ENCODE assay signal across 25 cellular contexts in genomic region chr12:75756771-75757170, GRCh38.
"Had no signal": no experiment of that assay in that cellular context is flagged by ENCODE, and none has a peak within 500 bp of the region (broad histone marks: within the 10 kb centered on the region; RNA-seq: fewer than 3 reads in every experiment).

No MANE protein-coding gene starts in this region.

- H3K4me3 Mint-ChIP-seq: activated CD4-positive, alpha-beta memory T cell treated with anti-CD3 and anti-CD28 coated beads for 36 hours; activated CD4-positive, alpha-beta T cell treated with anti-CD3 and anti-CD28 coated beads, Interleukin-2, amount 10 ng/mL, durations not matched to agents 7 days and 5 days; activated naive CD8-positive, alpha-beta T cell treated with anti-CD3 and anti-CD28 coated beads, Interleukin-2, amount 10 ng/mL, durations not matched to agents 7 days and 5 days; T-cell had no signal

- ATAC-seq: T-cell had no signal

- H3K36me3 ChIP-seq: adrenal gland, breast epithelium had no signal

- H3K4me1 ChIP-seq: adrenal gland, breast epithelium had no signal

- H3K27me3 Mint-ChIP-seq: activated CD4-positive, alpha-beta memory T cell treated with anti-CD3 and anti-CD28 coated beads for 36 hours had no signal

- DNase-seq: activated CD4-positive, alpha-beta memory T cell treated with anti-CD3 and anti-CD28 coated beads for 36 hours; activated CD4-positive, alpha-beta T cell treated with anti-CD3 and anti-CD28 coated beads, Interleukin-2, amount 10 ng/mL, durations not matched to agents 7 days and 5 days; activated CD4-positive, CD25-positive, alpha-beta regulatory T cell; activated CD8-positive, alpha-beta memory T cell treated with anti-CD3 and anti-CD28 coated beads for 24 hours; activated naive CD4-positive, alpha-beta T cell treated with anti-CD3 and anti-CD28 coated beads, Interleukin-2, amount 50 U/mL, for 16 hours; activated naive CD8-positive, alpha-beta T cell treated with anti-CD3 and anti-CD28 coated beads, Interleukin-2, amount 10 ng/mL, durations not matched to agents 7 days and 5 days; activated T-cell treated with anti-CD3 and anti-CD28 coated beads for 4 hours; adrenal gland; anterior cingulate cortex; central memory CD4-positive, alpha-beta T cell; Karpas-422; MM.1S; NCI-H1105; NCI-H1436; NCI-H1694 treated with DMSO at 0.1 percent for 48 hours; NCI-H2029 treated with DMSO at 0.1 percent for 48 hours; NCI-H345; NCI-H510A; NCI-H526 treated with DMSO at 0.1 percent for 48 hours; NCI-H82; SIG-M5; T-cell; T-helper 2 cell; T1000 had no signal

- H3K9me3 ChIP-seq: adrenal gland, breast epithelium had no signal

- H3K36me3 Mint-ChIP-seq: activated CD4-positive, alpha-beta memory T cell treated with anti-CD3 and anti-CD28 coated beads for 36 hours; activated naive CD8-positive, alpha-beta T cell treated with anti-CD3 and anti-CD28 coated beads, Interleukin-2, amount 10 ng/mL, durations not matched to agents 7 days and 5 days; T-cell had no signal

- H3K9me3 Mint-ChIP-seq: activated CD4-positive, alpha-beta memory T cell treated with anti-CD3 and anti-CD28 coated beads for 36 hours; activated CD4-positive, alpha-beta T cell treated with anti-CD3 and anti-CD28 coated beads, Interleukin-2, amount 10 ng/mL, durations not matched to agents 7 days and 5 days; activated naive CD8-positive, alpha-beta T cell treated with anti-CD3 and anti-CD28 coated beads, Interleukin-2, amount 10 ng/mL, durations not matched to agents 7 days and 5 days; T-cell had no signal

- H3K4me3 ChIP-seq: adrenal gland, breast epithelium had no signal

- H3K27ac ChIP-seq: adrenal gland, breast epithelium had no signal

- H3K27ac Mint-ChIP-seq: activated CD4-positive, alpha-beta memory T cell treated with anti-CD3 and anti-CD28 coated beads for 36 hours; activated CD4-positive, alpha-beta T cell treated with anti-CD3 and anti-CD28 coated beads, Interleukin-2, amount 10 ng/mL, durations not matched to agents 7 days and 5 days; activated naive CD8-positive, alpha-beta T cell treated with anti-CD3 and anti-CD28 coated beads, Interleukin-2, amount 10 ng/mL, durations not matched to agents 7 days and 5 days; T-cell had no signal

- H3K27me3 ChIP-seq: adrenal gland, breast epithelium had no signal
